25 cellular contexts compared by ENCODE assay signal in the genomic region with DNA sequence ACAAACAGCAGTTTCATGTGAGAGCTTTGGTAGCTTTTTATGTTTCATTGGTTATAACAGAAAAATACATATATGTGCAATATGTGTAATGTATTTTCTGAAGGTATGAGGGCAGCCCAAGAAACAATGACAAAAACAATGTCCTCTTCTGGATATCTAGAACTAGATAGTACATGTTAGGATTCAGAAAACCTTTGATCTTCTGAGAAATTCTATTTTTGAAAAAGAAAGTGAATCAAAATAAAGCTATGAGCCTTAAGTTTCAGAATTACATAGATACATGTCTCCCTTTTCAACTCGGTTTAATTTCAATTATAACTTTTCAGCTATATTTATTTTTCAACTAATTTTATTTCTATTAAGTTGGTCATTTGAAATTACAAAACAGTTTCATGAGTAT.
A peak's percentile ranks its signal among the peaks of the same experiment; 100 is the strongest.
DNase-seq lines count a peak whose midpoint lies in the region; ATAC-seq, FAIRE-seq and TF ChIP-seq lines count a peak whose summit lies in the region.
"Had no signal": no experiment of that assay in that cellular context is flagged by ENCODE, and none has a peak within 500 bp of the region (broad histone marks: within the 10 kb centered on the region; RNA-seq: fewer than 3 reads in every experiment).

No MANE protein-coding gene starts in this region.

- 51 to 83% (median 71%) methylated on average over 1 of the region's 1 CpG for WGBS in small intestine, 3 donors
- 32 to 77% (median 65%) methylated on average over 1 of the region's 1 CpG for WGBS in spleen, 5 donors

- DNase-seq in small intestine (no peak), kidney tubule cell (ENCODE audit: low spot score) (no peak), COLO668 (lab: John Stamatoyannopoulos, UW; ENCODE audit: unreplicated experiment) (no peak), spleen (no peak)
- DNase-seq: activated CD4-positive, alpha-beta T cell treated with anti-CD3 and anti-CD28 coated beads for 36 hours; activated effector memory CD4-positive, alpha-beta T cell treated with anti-CD3 and anti-CD28 coated beads, Interleukin-2, amount 50 U/mL, for 16 hours; anterior cingulate cortex; HFFc6; NCI-H446 treated with DMSO at 0.1 percent for 48 hours; NCI-H774; occipital lobe; psoas muscle; SHP77 treated with DMSO at 0.1 percent for 48 hours; stimulated activated CD4-positive, alpha-beta T cell treated with anti-CD3 and anti-CD28 coated beads, Interleukin-4, amount 100 ng/mL, for 24 hours; transverse colon had no signal

- no peaks in the 10 kb centered on the region for H3K27me3 ChIP-seq in small intestine (ENCODE audit: control insufficient read depth in 2 of 2, insufficient read depth in 2 of 2, low read length in 2 of 2)
- H3K27me3 ChIP-seq in spleen (replicated peaks in 1 of 7): no peaks in the 10 kb centered on the region
- H3K27me3 ChIP-seq: BLaER1, breast epithelium, transverse colon had no signal

- intact Hi-C loops in spleen (cut with DNase I; ENCODE audit: low total_unique reads): loop anchor here (10.0 kb wide), 2 partner anchors 569 to 749 kb away; no protein-coding TSS in a partner anchor

- no peak for TF ChIP-seq POLR2A in spleen (IDR thresholded peaks at IDR 0.05)

- H3K4me3 ChIP-seq in small intestine (ENCODE audit: low read depth in 1 of 2, low read length in 2 of 2): no peak overlapping the region
- no peak overlapping the region for H3K4me3 ChIP-seq in spleen
- H3K4me3 ChIP-seq: BLaER1, breast epithelium, psoas muscle, transverse colon had no signal

- H3K27ac ChIP-seq in small intestine (ENCODE audit: low read depth in 1 of 2, low read length in 1 of 2): no peak overlapping the region
- no peak overlapping the region for H3K27ac ChIP-seq in spleen
- H3K27ac ChIP-seq: BLaER1, breast epithelium, psoas muscle, transverse colon had no signal

- no peak for TF ChIP-seq CTCF in spleen (IDR thresholded peaks at IDR 0.05 in 8 of 11, conservative IDR thresholded peaks at IDR 0.05 in 3 of 11)

- ATAC-seq in GM18519 (IDR thresholded peaks at IDR 0.05; ENCODE audit: low FRiP score, unreplicated experiment) (peak; percentile 40), HG02610 (IDR thresholded peaks at IDR 0.05; ENCODE audit: unreplicated experiment) (peak; percentile 54), HG03565 (IDR thresholded peaks at IDR 0.05; ENCODE audit: unreplicated experiment) (peak; percentile 36)
- ATAC-seq: activated CD4-positive, alpha-beta T cell treated with anti-CD3 and anti-CD28 coated beads for 36 hours; left lobe of liver; natural killer cell treated with Interleukin-12 subunit alpha and Interleukin-12 subunit beta and Interleukin-15 and Interleukin-18, amount 100 ng/mL, for 72 hours; psoas muscle; sciatic nerve had no signal

- H3K4me1 ChIP-seq in small intestine (ENCODE audit: control insufficient read depth in 2 of 2, insufficient read depth in 1 of 2, low read depth in 1 of 2, low read length in 1 of 2): no peaks in the 10 kb centered on the region
- peaks cover 0 to 16% (median 4%) of the 10 kb centered on the region in 6 donors for H3K4me1 ChIP-seq in spleen
- H3K4me1 ChIP-seq: breast epithelium, psoas muscle, transverse colon had no signal

- H3K9me3 ChIP-seq in small intestine (ENCODE audit: control insufficient read depth, low read depth) (no peaks in the 10 kb centered on the region), spleen (no peaks in the 10 kb centered on the region)
- H3K9me3 ChIP-seq: BLaER1, breast epithelium, psoas muscle, transverse colon had no signal

- no peaks in the 10 kb centered on the region for H3K36me3 ChIP-seq in small intestine (ENCODE audit: control insufficient read depth in 2 of 2, insufficient read depth in 2 of 2, low read length in 2 of 2)
- H3K36me3 ChIP-seq in spleen: no peaks in the 10 kb centered on the region
- H3K36me3 ChIP-seq: BLaER1, breast epithelium, transverse colon had no signal

- no peak for FAIRE-seq in small intestine (lab: Jason Lieb, UNC)
- FAIRE-seq: H1, RCC 7860 had no signal
